ENCODE assay signal across 25 cellular contexts in the genomic region with DNA sequence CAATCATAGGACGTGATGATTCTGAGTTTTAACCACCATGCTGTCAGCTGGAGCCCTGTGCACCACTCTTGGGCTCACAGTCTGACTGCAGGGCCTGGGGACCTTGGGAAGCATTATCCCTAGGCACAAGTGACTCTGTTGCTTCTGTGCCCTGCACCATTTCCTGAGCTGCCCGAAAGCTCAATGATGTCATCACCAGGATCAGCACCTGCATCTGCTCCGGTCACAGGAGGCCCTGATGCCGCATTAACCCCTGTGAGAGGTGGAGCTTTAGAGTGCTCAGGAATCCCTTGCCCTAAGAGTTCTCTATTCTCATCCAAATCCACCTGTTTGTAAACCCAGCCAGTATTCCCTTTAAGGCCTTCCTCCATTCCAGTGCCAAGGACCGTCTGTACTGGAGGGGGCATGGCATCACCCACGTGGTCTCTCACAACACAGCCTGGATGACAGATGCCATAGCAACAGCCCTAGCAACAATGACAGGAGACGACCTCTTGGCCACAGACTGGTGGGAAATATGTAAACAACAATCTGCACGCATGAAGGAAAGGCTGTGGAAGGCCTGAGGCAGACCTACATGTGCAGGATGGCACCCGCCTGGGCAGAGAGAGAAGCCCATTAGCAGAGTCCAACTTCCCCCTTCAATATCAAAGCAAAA. TPM values are rescaled to one million over a fixed set of nuclear protein-coding genes. Genes with fewer than 3 reads are reported as not detected.
DNase-seq lines count a peak whose midpoint lies in the region; ATAC-seq and TF ChIP-seq lines count a peak whose summit lies in the region.
"Had no signal": no experiment of that assay in that cellular context is flagged by ENCODE, and none has a peak within 500 bp of the region (broad histone marks: within the 10 kb centered on the region; RNA-seq: fewer than 3 reads in every experiment).

No MANE protein-coding gene starts in this region.

- H3K36me3 Mint-ChIP-seq in MCF 10A (ENCODE audit: insufficient read depth, unreplicated experiment), result peaks cover 5% of the 10 kb centered on the region
- H3K36me3 Mint-ChIP-seq: naive B cell; stimulated activated effector memory CD8-positive, alpha-beta T cell treated with anti-CD3 and anti-CD28 coated beads, Interleukin-12 subunit alpha, Interleukin-12 subunit beta, amount 100 ng/mL, for 72 hours had no signal

- DNase-seq in NCI-H1417 (lab: John Stamatoyannopoulos, UW) (peak in 2 of 3 experiments; percentile 60 to 84), NCI-H1417 treated with DMSO at 0.1 percent for 48 hours (lab: John Stamatoyannopoulos, UW) (no peak), M059J (ENCODE audit: low read depth) (peak; percentile 51), anterior cingulate cortex (lab: John Stamatoyannopoulos, UW) (peak in 32 of 58 donors; percentile 7 to 73 (median 26)), midbrain (lab: John Stamatoyannopoulos, UW) (peak; percentile 47), MCF 10A (ENCODE audit: unreplicated experiment) (no peak)
- DNase-seq: activated CD4-positive, alpha-beta T cell treated with anti-CD3 and anti-CD28 coated beads for 36 hours; activated T-cell treated with anti-CD3 and anti-CD28 coated beads, Interleukin-2, amount 50 U/mL, for 1 hour; cortex of kidney; esophagus squamous epithelium; gastrocnemius medialis; HCEC 1CT; IMR-90; left ventricle myocardium inferior; MG63; naive B cell; NCI-H187; NCI-H345; occipital lobe had no signal

- peaks cover 19% of the 10 kb centered on the region for H3K9me3 Mint-ChIP-seq in MCF 10A (ENCODE audit: unreplicated experiment)
- H3K9me3 Mint-ChIP-seq: stimulated activated effector memory CD8-positive, alpha-beta T cell treated with anti-CD3 and anti-CD28 coated beads, Interleukin-12 subunit alpha, Interleukin-12 subunit beta, amount 100 ng/mL, for 72 hours; T-helper 1 cell treated with Interleukin-12 subunit alpha and Interleukin-12 subunit beta and Interleukin-4 antibody, amounts not matched to agents 30 μg/mL and 1 μg/mL, for 36 hours had no signal

- ATAC-seq in GM21786 (IDR thresholded peaks at IDR 0.05; ENCODE audit: unreplicated experiment) (no peak), GM19035 (IDR thresholded peaks at IDR 0.05; ENCODE audit: unreplicated experiment) (no peak)
- ATAC-seq: activated CD4-positive, alpha-beta T cell treated with anti-CD3 and anti-CD28 coated beads for 36 hours; gastrocnemius medialis; stimulated activated effector memory CD8-positive, alpha-beta T cell treated with anti-CD3 and anti-CD28 coated beads, Interleukin-12 subunit alpha, Interleukin-12 subunit beta, amount 100 ng/mL, for 72 hours had no signal

- no peak for TF ChIP-seq CTCF in MCF 10A (IDR thresholded peaks at IDR 0.05; ENCODE audit: unreplicated experiment)

- no TSS peak for BruUV-seq in MCF 10A (replicated peaks; lab: Mats Ljungman, UMichigan)

- intact Hi-C loops in MCF 10A (cut with micrococcal nuclease), result no loop called here

- CTCF ChIA-PET in MCF 10A (lab: Yijun Ruan, JAX), result no interaction called here

- H3K27ac Mint-ChIP-seq in MCF 10A (ENCODE audit: low read depth, unreplicated experiment), result no peak overlapping the region
- H3K27ac Mint-ChIP-seq: activated CD4-positive, alpha-beta T cell treated with anti-CD3 and anti-CD28 coated beads for 36 hours; B cell; naive B cell; stimulated activated effector memory CD8-positive, alpha-beta T cell treated with anti-CD3 and anti-CD28 coated beads, Interleukin-12 subunit alpha, Interleukin-12 subunit beta, amount 100 ng/mL, for 72 hours; T-helper 1 cell treated with Interleukin-12 subunit alpha and Interleukin-12 subunit beta and Interleukin-4 antibody, amounts not matched to agents 30 μg/mL and 1 μg/mL, for 36 hours had no signal

- H3K4me3 Mint-ChIP-seq in MCF 10A (ENCODE audit: unreplicated experiment), result no peak overlapping the region
- H3K4me3 Mint-ChIP-seq: activated CD4-positive, alpha-beta T cell treated with anti-CD3 and anti-CD28 coated beads for 36 hours; B cell; naive B cell; stimulated activated effector memory CD8-positive, alpha-beta T cell treated with anti-CD3 and anti-CD28 coated beads, Interleukin-12 subunit alpha, Interleukin-12 subunit beta, amount 100 ng/mL, for 72 hours; T-helper 1 cell treated with Interleukin-12 subunit alpha and Interleukin-12 subunit beta and Interleukin-4 antibody, amounts not matched to agents 30 μg/mL and 1 μg/mL, for 36 hours had no signal

- no peaks in the 10 kb centered on the region for H3K4me1 Mint-ChIP-seq in MCF 10A (ENCODE audit: insufficient read depth, unreplicated experiment)
- H3K4me1 Mint-ChIP-seq: activated CD4-positive, alpha-beta T cell treated with anti-CD3 and anti-CD28 coated beads for 36 hours; stimulated activated effector memory CD8-positive, alpha-beta T cell treated with anti-CD3 and anti-CD28 coated beads, Interleukin-12 subunit alpha, Interleukin-12 subunit beta, amount 100 ng/mL, for 72 hours had no signal

- POLR2A ChIA-PET in MCF 10A (lab: Yijun Ruan, JAX), result no interaction called here

- no peaks in the 10 kb centered on the region for H3K27me3 Mint-ChIP-seq in MCF 10A (ENCODE audit: insufficient read depth, unreplicated experiment)
- H3K27me3 Mint-ChIP-seq: activated CD4-positive, alpha-beta T cell treated with anti-CD3 and anti-CD28 coated beads for 36 hours had no signal

RNA-seq across cellular contexts. Expression of a gene that starts 37.9 kb away (rescaled TPM):
- total RNA-seq in M059J (2014; rRNA removed; shearing (Covaris generic)), result 0.86 and 1.4 TPM in 2 replicates
- not detected in 2 replicates for total RNA-seq in MCF 10A (2022)
- total RNA-seq: B cell, SJSA1 had no signal

Comparison
In these comparisons a context has a peak if more than half of its experiments do, and no peak if none do; other contexts are left out.
1. DNase-seq: peak in NCI-H1417 (2 of 3), M059J (single experiment), anterior cingulate cortex (32 of 58) and midbrain (single experiment); none in NCI-H1417 treated with DMSO at 0.1 percent for 48 hours (single experiment) and MCF 10A (single experiment).